28 cellular contexts compared by ENCODE assay signal in the genomic region with DNA sequence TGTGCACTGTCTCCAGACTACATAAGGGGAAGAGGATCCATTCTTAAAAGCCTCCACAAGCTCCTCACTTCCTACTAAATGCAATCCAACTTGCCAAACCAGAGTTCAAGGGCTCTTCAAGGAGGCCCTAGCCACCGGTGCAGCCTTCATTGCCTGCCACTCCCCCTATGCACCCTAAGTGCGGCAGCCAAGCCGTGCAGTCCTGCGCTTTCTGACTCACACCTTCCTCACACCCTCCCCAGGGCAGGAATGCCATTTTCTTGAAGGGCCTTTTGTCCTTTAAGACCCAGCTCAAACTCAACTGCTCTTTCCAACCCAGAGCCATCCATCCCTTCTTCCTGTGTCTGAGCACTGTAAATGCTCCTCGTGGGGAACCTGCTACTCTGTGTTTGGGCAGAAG.
DNase-seq lines count a peak whose midpoint lies in the region; ATAC-seq, FAIRE-seq and TF ChIP-seq lines count a peak whose summit lies in the region.
"Had no signal": no experiment of that assay in that cellular context is flagged by ENCODE, and none has a peak within 500 bp of the region (broad histone marks: within the 10 kb centered on the region; RNA-seq: fewer than 3 reads in every experiment).

No MANE protein-coding gene starts in this region.

- no peaks in the 10 kb centered on the region for H3K9me2 ChIP-seq in PC-3 (replicated peaks; ENCODE audit: low read length)

- no peak for DNase-seq in GM12891 (ENCODE audit: insufficient read length, low spot score)
- peak; percentile 47 for DNase-seq in PC-3
- DNase-seq in islet precursor cell: peak; percentile 74
- DNase-seq in type B pancreatic cell (ENCODE audit: extremely low spot score, unreplicated experiment): peak; percentile 52
- DNase-seq in activated T-helper 2 cell treated with anti-CD3 and anti-CD28 coated beads, Interferon-gamma antibody, Interleukin-2, Interleukin-4, amounts not matched to agents 10 μg/mL and 5 μg/mL and 100 μg/mL, durations not matched to agents 14 hours and 24 hours and 36 hours (ENCODE audit: low spot score): no peak
- DNase-seq in foreskin fibroblast: no peak
- no peak for DNase-seq in HuH-7.5 (ENCODE audit: low spot score)
- DNase-seq: activated CD4-positive, alpha-beta T cell treated with anti-CD3 and anti-CD28 coated beads, Interleukin-2, amount 10 ng/mL, durations not matched to agents 24 days and 14 days; activated effector memory CD4-positive, alpha-beta T cell treated with Interleukin-2 at 50 U/mL for 16 hours; activated naive CD8-positive, alpha-beta T cell treated with anti-CD3 and anti-CD28 coated beads for 36 hours; anterior cingulate cortex; DND-41; immature natural killer cell; KG1; mesenchymal stem cell; NCI-H1436 treated with DMSO at 0.1 percent for 48 hours; NCI-H446; NCI-H748 treated with DMSO at 0.1 percent for 48 hours; pancreas; Peyer's patch; small intestine; stimulated activated naive CD4-positive, alpha-beta T cell treated with Interleukin-2 at 50 U/mL for 16 hours had no signal

- no peaks in the 10 kb centered on the region for H3F3A ChIP-seq in PC-3 (ENCODE audit: low read length, unreplicated experiment)

- H3K27ac ChIP-seq in PC-3 (ENCODE audit: low read length): no peak overlapping the region
- H3K27ac ChIP-seq: pancreas, Peyer's patch, right atrium auricular region, vagina had no signal

- H3K36me3 Mint-ChIP-seq in type B pancreatic cell: no peaks in the 10 kb centered on the region
- no peaks in the 10 kb centered on the region for H3K36me3 Mint-ChIP-seq in activated T-helper 2 cell treated with anti-CD3 and anti-CD28 coated beads, Interferon-gamma antibody, Interleukin-2, Interleukin-4, amounts not matched to agents 10 μg/mL and 5 μg/mL and 100 μg/mL, durations not matched to agents 14 hours and 24 hours and 36 hours (ENCODE audit: low read depth)
- H3K36me3 Mint-ChIP-seq: activated naive CD8-positive, alpha-beta T cell treated with anti-CD3 and anti-CD28 coated beads for 36 hours; immature natural killer cell; WTC11 had no signal

- intact Hi-C loops in PC-3 (cut with micrococcal nuclease): no loop called here
- intact Hi-C loops in activated T-helper 2 cell treated with anti-CD3 and anti-CD28 coated beads, Interferon-gamma antibody, Interleukin-2, Interleukin-4, amounts not matched to agents 10 μg/mL and 5 μg/mL and 100 μg/mL, durations not matched to agents 14 hours and 24 hours and 36 hours (cut with micrococcal nuclease): no loop called here

- H3K27me3 Mint-ChIP-seq in type B pancreatic cell: peaks cover 12% of the 10 kb centered on the region
- peaks cover 10% of the 10 kb centered on the region for H3K27me3 Mint-ChIP-seq in activated T-helper 2 cell treated with anti-CD3 and anti-CD28 coated beads, Interferon-gamma antibody, Interleukin-2, Interleukin-4, amounts not matched to agents 10 μg/mL and 5 μg/mL and 100 μg/mL, durations not matched to agents 14 hours and 24 hours and 36 hours (ENCODE audit: low read depth)

- H3K27ac Mint-ChIP-seq in type B pancreatic cell: no peak overlapping the region
- no peak overlapping the region for H3K27ac Mint-ChIP-seq in activated T-helper 2 cell treated with anti-CD3 and anti-CD28 coated beads, Interferon-gamma antibody, Interleukin-2, Interleukin-4, amounts not matched to agents 10 μg/mL and 5 μg/mL and 100 μg/mL, durations not matched to agents 14 hours and 24 hours and 36 hours
- H3K27ac Mint-ChIP-seq: activated CD4-positive, alpha-beta T cell treated with anti-CD3 and anti-CD28 coated beads, Interleukin-2, amount 10 ng/mL, durations not matched to agents 24 days and 14 days; activated naive CD8-positive, alpha-beta T cell treated with anti-CD3 and anti-CD28 coated beads for 36 hours; immature natural killer cell had no signal

- H3K9ac ChIP-seq in PC-3 (ENCODE audit: low read length): no peak overlapping the region

- no peaks in the 10 kb centered on the region for H3K79me2 ChIP-seq in PC-3 (ENCODE audit: low read length)

- TF ChIP-seq POLR2A in GM12891 (IDR thresholded peaks at IDR 0.05; ENCODE audit: low read depth, low read length): no peak

- peaks cover 8% of the 10 kb centered on the region for H3K9me3 Mint-ChIP-seq in type B pancreatic cell
- no peaks in the 10 kb centered on the region for H3K9me3 Mint-ChIP-seq in activated T-helper 2 cell treated with anti-CD3 and anti-CD28 coated beads, Interferon-gamma antibody, Interleukin-2, Interleukin-4, amounts not matched to agents 10 μg/mL and 5 μg/mL and 100 μg/mL, durations not matched to agents 14 hours and 24 hours and 36 hours
- H3K9me3 Mint-ChIP-seq: activated CD4-positive, alpha-beta T cell treated with anti-CD3 and anti-CD28 coated beads, Interleukin-2, amount 10 ng/mL, durations not matched to agents 24 days and 14 days; activated naive CD8-positive, alpha-beta T cell treated with anti-CD3 and anti-CD28 coated beads for 36 hours; immature natural killer cell; neural crest cell; WTC11 had no signal

- H3K9me3 ChIP-seq in PC-3 (ENCODE audit: low read length): no peaks in the 10 kb centered on the region
- H3K9me3 ChIP-seq: pancreas, Peyer's patch, right atrium auricular region, vagina had no signal

- BruUV-seq in PC-3 (replicated peaks; lab: Mats Ljungman, UMichigan): no TSS peak

- peak; percentile 71 for ATAC-seq in PC-3
- ATAC-seq: pancreas, WTC11 had no signal

- H2AFZ ChIP-seq in PC-3 (ENCODE audit: low read length): no peak overlapping the region

- CTCF ChIA-PET in PC-3 (lab: Charles Lee): no interaction called here

- H3K36me3 ChIP-seq in PC-3 (ENCODE audit: low read depth, low read length): no peaks in the 10 kb centered on the region
- H3K36me3 ChIP-seq: pancreas, Peyer's patch, right atrium auricular region, vagina had no signal

- FAIRE-seq in GM12891 (lab: Jason Lieb, UNC): peak; percentile 41
- FAIRE-seq: GM19239, H1, pancreas, small intestine had no signal

- peaks cover 16% of the 10 kb centered on the region for H3K4me1 Mint-ChIP-seq in type B pancreatic cell (ENCODE audit: unreplicated experiment)
- H3K4me1 Mint-ChIP-seq in activated T-helper 2 cell treated with anti-CD3 and anti-CD28 coated beads, Interferon-gamma antibody, Interleukin-2, Interleukin-4, amounts not matched to agents 10 μg/mL and 5 μg/mL and 100 μg/mL, durations not matched to agents 14 hours and 24 hours and 36 hours (ENCODE audit: low read depth): no peaks in the 10 kb centered on the region
- H3K4me1 Mint-ChIP-seq: activated CD4-positive, alpha-beta T cell treated with anti-CD3 and anti-CD28 coated beads, Interleukin-2, amount 10 ng/mL, durations not matched to agents 24 days and 14 days; activated naive CD8-positive, alpha-beta T cell treated with anti-CD3 and anti-CD28 coated beads for 36 hours; immature natural killer cell; neural crest cell had no signal

- no peak overlapping the region for H3K4me2 ChIP-seq in PC-3 (ENCODE audit: low read length)

- POLR2A ChIA-PET in PC-3 (lab: Charles Lee; ENCODE audit: unreplicated experiment): no interaction called here

- H3K4me3 Mint-ChIP-seq in type B pancreatic cell: no peak overlapping the region
- no peak overlapping the region for H3K4me3 Mint-ChIP-seq in activated T-helper 2 cell treated with anti-CD3 and anti-CD28 coated beads, Interferon-gamma antibody, Interleukin-2, Interleukin-4, amounts not matched to agents 10 μg/mL and 5 μg/mL and 100 μg/mL, durations not matched to agents 14 hours and 24 hours and 36 hours (ENCODE audit: low read depth)
- H3K4me3 Mint-ChIP-seq: activated CD4-positive, alpha-beta T cell treated with anti-CD3 and anti-CD28 coated beads, Interleukin-2, amount 10 ng/mL, durations not matched to agents 24 days and 14 days; activated naive CD8-positive, alpha-beta T cell treated with anti-CD3 and anti-CD28 coated beads for 36 hours; immature natural killer cell; neural crest cell; WTC11 had no signal

- H4K20me1 ChIP-seq in PC-3 (ENCODE audit: low read length): no peaks in the 10 kb centered on the region

- H3K4me3 ChIP-seq in PC-3 (ENCODE audit: low read length) (no peak overlapping the region), foreskin fibroblast (ENCODE audit: low read depth in 1 of 2, low read length in 2 of 2) (no peak overlapping the region)
- H3K4me3 ChIP-seq: pancreas, Peyer's patch, right atrium auricular region, vagina had no signal

- H3K27me3 ChIP-seq in PC-3 (ENCODE audit: low read length): no peaks in the 10 kb centered on the region
- H3K27me3 ChIP-seq: pancreas, Peyer's patch, right atrium auricular region, vagina had no signal

- H3K4me1 ChIP-seq in PC-3 (ENCODE audit: insufficient read depth, low read length): peaks cover 11% of the 10 kb centered on the region
- H3K4me1 ChIP-seq: pancreas, Peyer's patch, right atrium auricular region, vagina had no signal

- TF ChIP-seq CTCF in PC-3 (conservative IDR thresholded peaks at IDR 0.05; ENCODE audit: low read depth, low read length) (no peak), type B pancreatic cell (conservative IDR thresholded peaks at IDR 0.05) (no peak), foreskin fibroblast (IDR thresholded peaks at IDR 0.05; ENCODE audit: low read depth, low read length) (no peak)

TF ChIP-seq in GM12891, 5 proteins besides CTCF, POLR2A, EP300 and RAD21:
- TF ChIP-seq PAX5 (IDR thresholded peaks at IDR 0.05; ENCODE audit: insufficient read depth, low read length, severe bottlenecking) (no peak), POU2F2 (IDR thresholded peaks at IDR 0.05; ENCODE audit: low read depth, low read length) (no peak), SPI1 (IDR thresholded peaks at IDR 0.05; ENCODE audit: low read depth, low read length) (no peak), POLR2AphosphoS5 (IDR thresholded peaks at IDR 0.05; ENCODE audit: low read depth, low read length) (no peak), TAF1 (IDR thresholded peaks at IDR 0.05; ENCODE audit: low read depth, low read length) (no peak)

Comparison
In these comparisons a context has a peak if more than half of its experiments do, and no peak if none do; other contexts are left out.
1. DNase-seq: peak in PC-3 (single experiment), islet precursor cell (single experiment) and type B pancreatic cell (single experiment); none in GM12891 (single experiment), activated T-helper 2 cell treated with anti-CD3 and anti-CD28 coated beads, Interferon-gamma antibody, Interleukin-2, Interleukin-4, amounts not matched to agents 10 μg/mL and 5 μg/mL and 100 μg/mL, durations not matched to agents 14 hours and 24 hours and 36 hours (single experiment), foreskin fibroblast (0 of 2) and HuH-7.5 (single experiment).